2 cellular contexts compared by ENCODE assay signal in genomic region chr12:65673732-65674131, GRCh38.
TF ChIP-seq lines count a peak whose summit lies in the region.

No MANE protein-coding gene starts in this region.

TF ChIP-seq in IMR-90, 13 proteins besides CTCF, POLR2A, EP300 and RAD21 (continued from another document):
- TF ChIP-seq CHD1 (IDR thresholded peaks at IDR 0.05; ENCODE audit: low read depth, low read length) (no peak), CEBPB (IDR thresholded peaks at IDR 0.05; ENCODE audit: low read depth, low read length) (peak; percentile 41)

TF ChIP-seq in K562, 482 proteins besides CTCF, POLR2A, EP300 and RAD21 (continued from another document):
- TF ChIP-seq RNF2 (IDR thresholded peaks at IDR 0.05) (no peak), TAF9B (IDR thresholded peaks at IDR 0.05; ENCODE audit: partially characterized antibody) (no peak), STAT5A (IDR thresholded peaks at IDR 0.05; ENCODE audit: borderline replicate concordance, low read length) (no peak), HMBOX1 (IDR thresholded peaks at IDR 0.05) (no peak), ATF2 (CRISPR knock-in tag; IDR thresholded peaks at IDR 0.05) (no peak), SREBF2 (CRISPR knock-in tag; IDR thresholded peaks at IDR 0.05) (no peak), SRSF7 (optimal IDR thresholded peaks at IDR 0.05; ENCODE audit: low read depth, low read length) (no peak), SNIP1 (IDR thresholded peaks at IDR 0.05; ENCODE audit: low read depth) (no peak), SAFB (IDR thresholded peaks at IDR 0.05; ENCODE audit: borderline replicate concordance, low read depth, low read length) (no peak), ETS2 (tag; IDR thresholded peaks at IDR 0.05; ENCODE audit: borderline replicate concordance, poor library complexity, severe bottlenecking) (no peak), IRF9 (tag; IDR thresholded peaks at IDR 0.05) (no peak), ZFP91 (CRISPR knock-in tag; IDR thresholded peaks at IDR 0.05) (no peak), HDGF (IDR thresholded peaks at IDR 0.05) (no peak), GATAD2A (IDR thresholded peaks at IDR 0.05) (no peak), PTRF (tag; IDR thresholded peaks at IDR 0.05) (no peak), ZSCAN29 (IDR thresholded peaks at IDR 0.05) (no peak)
TF ChIP-seq in K562: peak in this region for 0.
